8 cellular contexts compared by ENCODE assay signal in the genomic region with DNA sequence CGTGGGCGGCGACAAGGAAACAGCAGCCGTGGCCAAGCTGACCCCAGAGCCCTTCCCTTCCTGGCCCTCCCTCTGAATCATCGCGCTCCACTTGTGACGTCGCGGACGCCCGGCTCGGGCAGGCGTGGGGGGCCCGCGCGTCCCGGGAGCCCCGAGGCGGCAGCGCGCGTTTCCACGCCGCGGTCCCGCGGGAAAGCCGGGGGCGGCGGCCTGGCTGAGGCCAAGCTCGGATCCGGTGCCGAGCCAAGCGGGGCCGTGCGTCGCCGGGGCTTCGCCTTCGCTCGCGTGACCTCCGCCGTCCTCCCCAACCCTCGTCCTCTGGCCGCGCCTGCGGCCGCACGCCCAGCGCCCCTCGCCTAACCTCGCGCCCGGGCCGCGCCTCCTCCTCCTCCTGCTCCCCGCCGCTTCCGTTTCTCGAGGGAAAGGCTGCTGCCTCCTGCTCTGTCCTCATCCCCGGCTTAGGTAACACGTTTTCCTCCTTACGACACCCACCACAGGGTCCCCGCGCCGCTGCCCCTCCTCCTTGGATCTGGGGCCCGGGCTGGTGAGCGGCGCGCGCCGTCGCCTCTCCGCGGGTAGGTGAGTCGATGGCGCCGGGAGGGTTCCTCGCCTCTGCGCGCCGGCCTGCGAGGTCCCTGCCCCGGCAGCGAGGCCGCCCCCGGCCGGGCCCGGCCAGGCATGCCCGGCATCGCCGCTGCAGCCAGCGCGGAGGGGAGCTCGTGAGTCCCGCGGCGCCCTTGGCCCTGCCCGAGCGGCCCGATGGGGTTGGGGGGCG. TPM values are rescaled to one million over a fixed set of nuclear protein-coding genes. Genes with fewer than 3 reads are reported as not detected.
A peak's percentile ranks its signal among the peaks of the same experiment; 100 is the strongest.
DNase-seq lines count a peak whose midpoint lies in the region; ATAC-seq, FAIRE-seq and TF ChIP-seq lines count a peak whose summit lies in the region.

A gene with protein sequence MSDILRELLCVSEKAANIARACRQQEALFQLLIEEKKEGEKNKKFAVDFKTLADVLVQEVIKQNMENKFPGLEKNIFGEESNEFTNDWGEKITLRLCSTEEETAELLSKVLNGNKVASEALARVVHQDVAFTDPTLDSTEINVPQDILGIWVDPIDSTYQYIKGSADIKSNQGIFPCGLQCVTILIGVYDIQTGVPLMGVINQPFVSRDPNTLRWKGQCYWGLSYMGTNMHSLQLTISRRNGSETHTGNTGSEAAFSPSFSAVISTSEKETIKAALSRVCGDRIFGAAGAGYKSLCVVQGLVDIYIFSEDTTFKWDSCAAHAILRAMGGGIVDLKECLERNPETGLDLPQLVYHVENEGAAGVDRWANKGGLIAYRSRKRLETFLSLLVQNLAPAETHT (plus strand): TSS at position 90 of the 775 bp plus-strand sequence. CDS start 16,514 bp downstream, outside the sequence.

- no peaks in the 10 kb centered on the region for H3K9me3 ChIP-seq in kidney (ENCODE audit: control insufficient read depth in 1 of 2, low read length in 2 of 2)

- H3K27ac ChIP-seq in cingulate gyrus (ENCODE audit: low read depth, low read length), result peak within 1 kb of the TSS; percentile 88
- H3K27ac ChIP-seq in kidney (ENCODE audit: low read depth in 2 of 2, low read length in 2 of 2), result peak within 1 kb of the TSS; percentile 84 to 94

- H3K4me1 Mint-ChIP-seq in HFFc6 (ENCODE audit: low read depth), result peaks cover 27% of the 10 kb centered on the region

- DNase-seq in NCI-H2196 (lab: John Stamatoyannopoulos, UW; ENCODE audit: unreplicated experiment), result peak; percentile 57
- DNase-seq in NCI-H2196 treated with DMSO at 0.1 percent for 48 hours (lab: John Stamatoyannopoulos, UW; ENCODE audit: unreplicated experiment), result no peak
- peak; percentile 42 for DNase-seq in HFFc6
- peak; percentile 54 for DNase-seq in MV-4-11 (lab: John Stamatoyannopoulos, UW)
- peak; percentile 91 for DNase-seq in kidney
- DNase-seq in stimulated activated CD4-positive, alpha-beta T cell treated with anti-CD3 and anti-CD28 coated beads, Interleukin-12 subunit alpha, Interleukin-12 subunit beta, amount 100 ng/mL, for 4 hours, result peak; percentile 37

- H3K36me3 ChIP-seq in kidney (ENCODE audit: control insufficient read depth in 1 of 2, insufficient read depth in 2 of 2, low read length in 2 of 2), result no peaks in the 10 kb centered on the region

- ATAC-seq in activated CD4-positive, CD25-positive, alpha-beta regulatory T cell treated with anti-CD3 and anti-CD28 coated beads, Interleukin-2, amount 50 U/mL, for 24 hours, result peak; percentile 62 to 71

- H3K4me1 ChIP-seq in kidney (ENCODE audit: control insufficient read depth in 1 of 2, insufficient read depth in 1 of 2, low read depth in 1 of 2, low read length in 2 of 2), result peaks cover 0 to 6% of the 10 kb centered on the region in 2 donors

- FAIRE-seq in kidney (lab: Jason Lieb, UNC), result no peak

- no peak for TF ChIP-seq CTCF in HFFc6 (IDR thresholded peaks at IDR 0.05)
- TF ChIP-seq CTCF in kidney (IDR thresholded peaks at IDR 0.05; ENCODE audit: borderline replicate concordance, extremely low read depth, insufficient read depth), result no peak

- no peaks in the 10 kb centered on the region; the same call in 1 of the 2 replicates for H3K36me3 Mint-ChIP-seq in HFFc6 (ENCODE audit: low read depth)

- peak within 1 kb of the TSS; percentile 96 for H3K4me3 Mint-ChIP-seq in HFFc6

- peak within 1 kb of the TSS; percentile 73 for H3K4me3 ChIP-seq in kidney (ENCODE audit: low read length in 2 of 2)

- H3K27me3 Mint-ChIP-seq in HFFc6 (ENCODE audit: insufficient read depth), result no peaks in the 10 kb centered on the region

- H3K27ac Mint-ChIP-seq in HFFc6, result peak within 1 kb of the TSS; percentile 82

- no peaks in the 10 kb centered on the region for H3K9me3 Mint-ChIP-seq in HFFc6

- intact Hi-C loops in kidney (cut with DNase I), result no loop called here

- peak within 1 kb of the TSS; percentile 78 to 79 for H3K9ac ChIP-seq in kidney (ENCODE audit: low read length in 2 of 2)

RNA-seq across cellular contexts. Expression of the gene that starts here (rescaled TPM):
- 10 to 100 TPM; 13.6 to 16.2 (median 15.7) TPM for total RNA-seq in HFFc6 (2021; fragmentation: NEBNext Ultra II Directional; extraction: Animal tissue kit (Norgen Biotek cat#: 25700))
- 27.2 TPM for total RNA-seq in kidney
- 15.1 TPM for polyA plus RNA-seq in kidney (ENCODE audit: insufficient read depth, low read depth, low replicate concordance)
